ENCODE assay signal across 1 cellular context in the genomic region with DNA sequence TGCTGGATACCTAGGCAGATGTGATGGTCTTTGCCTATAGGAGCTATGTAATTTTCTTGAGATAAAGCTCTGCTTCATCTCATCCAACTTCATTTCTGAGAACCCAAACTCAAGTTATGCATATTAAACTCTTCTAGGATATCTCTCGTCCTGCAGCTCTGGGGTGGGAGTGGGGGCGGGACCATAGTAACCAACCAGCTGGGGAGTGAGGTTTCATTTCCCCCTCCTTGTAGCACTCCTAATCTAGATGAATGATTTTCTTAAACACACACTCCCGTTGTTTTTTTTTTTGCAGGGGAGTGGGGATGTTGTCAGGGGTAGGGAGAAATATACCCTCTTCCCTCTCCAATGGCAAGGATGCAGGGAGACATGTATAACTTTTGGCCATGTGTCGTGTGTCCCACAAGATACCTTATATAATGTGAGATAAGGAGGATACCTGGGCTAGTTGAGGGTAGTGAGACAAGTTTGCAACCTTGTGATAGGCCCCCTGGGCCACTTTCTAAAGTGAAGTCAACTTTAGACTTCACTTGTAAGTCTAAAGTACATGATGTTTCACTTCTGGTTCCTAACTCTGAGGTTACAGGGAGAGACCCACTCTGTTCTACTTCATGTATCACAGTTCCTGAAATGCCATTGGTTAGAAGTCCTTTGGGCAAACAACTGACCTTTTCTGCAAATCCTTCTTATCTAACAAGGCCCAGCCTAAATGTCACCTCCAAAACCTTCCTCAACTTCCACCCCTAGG.
A peak's percentile ranks its signal among the peaks of the same experiment; 100 is the strongest.
TF ChIP-seq lines count a peak whose summit lies in the region.

No MANE protein-coding gene starts in this region.

TF ChIP-seq in GM12878, 131 proteins besides CTCF, POLR2A, EP300 and RAD21 (continued from another document):
- no peak for TF ChIP-seq BCL3 (IDR thresholded peaks at IDR 0.05; ENCODE audit: borderline replicate concordance, insufficient read depth, low read depth, low read length, poor library complexity, severe bottlenecking)
- 0 out of 2 replicates have a peak, but pooled peaks have one; percentile 24 for TF ChIP-seq FOXM1 (IDR thresholded peaks at IDR 0.05; ENCODE audit: low read depth, low read length)
